Comparison of ENCODE assay signal across 1 cellular context in genomic region chr9:76458903-76459690, GRCh38.
TF ChIP-seq lines count a peak whose summit lies in the region.

TSS of gene GCNT1 (plus strand) at chr9:76459182. CDS start at chr9:76502382, 43,200 bp downstream.

TF ChIP-seq in HepG2, 621 proteins besides CTCF, POLR2A, EP300 and RAD21 (continued from another document and continues in another):
- TF ChIP-seq ZNF83 (CRISPR knock-in tag; IDR thresholded peaks at IDR 0.05; ENCODE audit: borderline replicate concordance) (no peak), ZNF546 (CRISPR knock-in tag; conservative IDR thresholded peaks at IDR 0.05) (no peak), TBP (CRISPR knock-in tag; IDR thresholded peaks at IDR 0.05) (no peak), ZNF790 (CRISPR knock-in tag; IDR thresholded peaks at IDR 0.05; ENCODE audit: borderline replicate concordance) (0 out of 2 replicates have a peak, but pooled peaks have one; percentile 31), SNRNP70 (IDR thresholded peaks at IDR 0.05; ENCODE audit: low read depth, low read length) (no peak), U2AF2 (IDR thresholded peaks at IDR 0.05; ENCODE audit: low read depth, low read length) (no peak), MYC (CRISPR knock-in tag; IDR thresholded peaks at IDR 0.05; ENCODE audit: borderline replicate concordance) (peak; percentile 55; the same call in 1 of the 2 replicates), CBX2 (IDR thresholded peaks at IDR 0.05; ENCODE audit: low read depth, low read length) (no peak), CBX2 (CRISPR knock-in tag; IDR thresholded peaks at IDR 0.05; ENCODE audit: low read depth) (0 out of 2 replicates have a peak, but pooled peaks have one; percentile 27), ZNF891 (CRISPR knock-in tag; IDR thresholded peaks at IDR 0.05) (no peak), ZNF331 (CRISPR knock-in tag; IDR thresholded peaks at IDR 0.05) (peak; percentile 78; the same call in 1 of the 2 replicates), ZNF18 (CRISPR knock-in tag; IDR thresholded peaks at IDR 0.05; ENCODE audit: insufficient replicate concordance) (peak; percentile 41), CCAR2 (optimal IDR thresholded peaks at IDR 0.05; ENCODE audit: low read depth, low read length) (no peak), ZNF557 (CRISPR knock-in tag; IDR thresholded peaks at IDR 0.05) (no peak), ZNF556 (CRISPR knock-in tag; IDR thresholded peaks at IDR 0.05; ENCODE audit: borderline replicate concordance) (no peak), TBL1XR1 (IDR thresholded peaks at IDR 0.05; ENCODE audit: borderline replicate concordance, low read length, partially characterized antibody) (no peak), NR1H2 (CRISPR knock-in tag; IDR thresholded peaks at IDR 0.05; ENCODE audit: borderline replicate concordance, low read depth) (no peak), ZNF362 (CRISPR knock-in tag; IDR thresholded peaks at IDR 0.05; ENCODE audit: borderline replicate concordance) (no peak)
- TF ChIP-seq, protein P1, sequence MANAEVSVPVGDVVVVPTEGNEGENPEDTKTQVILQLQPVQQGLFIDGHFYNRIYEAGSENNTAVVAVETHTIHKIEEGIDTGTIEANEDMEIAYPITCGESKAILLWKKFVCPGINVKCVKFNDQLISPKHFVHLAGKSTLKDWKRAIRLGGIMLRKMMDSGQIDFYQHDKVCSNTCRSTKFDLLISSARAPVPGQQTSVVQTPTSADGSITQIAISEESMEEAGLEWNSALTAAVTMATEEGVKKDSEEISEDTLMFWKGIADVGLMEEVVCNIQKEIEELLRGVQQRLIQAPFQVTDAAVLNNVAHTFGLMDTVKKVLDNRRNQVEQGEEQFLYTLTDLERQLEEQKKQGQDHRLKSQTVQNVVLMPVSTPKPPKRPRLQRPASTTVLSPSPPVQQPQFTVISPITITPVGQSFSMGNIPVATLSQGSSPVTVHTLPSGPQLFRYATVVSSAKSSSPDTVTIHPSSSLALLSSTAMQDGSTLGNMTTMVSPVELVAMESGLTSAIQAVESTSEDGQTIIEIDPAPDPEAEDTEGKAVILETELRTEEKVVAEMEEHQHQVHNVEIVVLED (CRISPR knock-in tag; IDR thresholded peaks at IDR 0.05; ENCODE audit: borderline replicate concordance), result 0 out of 2 replicates have a peak, but pooled peaks have one; percentile 24
- TF ChIP-seq, protein P2, sequence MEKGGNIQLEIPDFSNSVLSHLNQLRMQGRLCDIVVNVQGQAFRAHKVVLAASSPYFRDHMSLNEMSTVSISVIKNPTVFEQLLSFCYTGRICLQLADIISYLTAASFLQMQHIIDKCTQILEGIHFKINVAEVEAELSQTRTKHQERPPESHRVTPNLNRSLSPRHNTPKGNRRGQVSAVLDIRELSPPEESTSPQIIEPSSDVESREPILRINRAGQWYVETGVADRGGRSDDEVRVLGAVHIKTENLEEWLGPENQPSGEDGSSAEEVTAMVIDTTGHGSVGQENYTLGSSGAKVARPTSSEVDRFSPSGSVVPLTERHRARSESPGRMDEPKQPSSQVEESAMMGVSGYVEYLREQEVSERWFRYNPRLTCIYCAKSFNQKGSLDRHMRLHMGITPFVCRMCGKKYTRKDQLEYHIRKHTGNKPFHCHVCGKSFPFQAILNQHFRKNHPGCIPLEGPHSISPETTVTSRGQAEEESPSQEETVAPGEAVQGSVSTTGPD (CRISPR knock-in tag; IDR thresholded peaks at IDR 0.05), result no peak
- TF ChIP-seq, protein P3, sequence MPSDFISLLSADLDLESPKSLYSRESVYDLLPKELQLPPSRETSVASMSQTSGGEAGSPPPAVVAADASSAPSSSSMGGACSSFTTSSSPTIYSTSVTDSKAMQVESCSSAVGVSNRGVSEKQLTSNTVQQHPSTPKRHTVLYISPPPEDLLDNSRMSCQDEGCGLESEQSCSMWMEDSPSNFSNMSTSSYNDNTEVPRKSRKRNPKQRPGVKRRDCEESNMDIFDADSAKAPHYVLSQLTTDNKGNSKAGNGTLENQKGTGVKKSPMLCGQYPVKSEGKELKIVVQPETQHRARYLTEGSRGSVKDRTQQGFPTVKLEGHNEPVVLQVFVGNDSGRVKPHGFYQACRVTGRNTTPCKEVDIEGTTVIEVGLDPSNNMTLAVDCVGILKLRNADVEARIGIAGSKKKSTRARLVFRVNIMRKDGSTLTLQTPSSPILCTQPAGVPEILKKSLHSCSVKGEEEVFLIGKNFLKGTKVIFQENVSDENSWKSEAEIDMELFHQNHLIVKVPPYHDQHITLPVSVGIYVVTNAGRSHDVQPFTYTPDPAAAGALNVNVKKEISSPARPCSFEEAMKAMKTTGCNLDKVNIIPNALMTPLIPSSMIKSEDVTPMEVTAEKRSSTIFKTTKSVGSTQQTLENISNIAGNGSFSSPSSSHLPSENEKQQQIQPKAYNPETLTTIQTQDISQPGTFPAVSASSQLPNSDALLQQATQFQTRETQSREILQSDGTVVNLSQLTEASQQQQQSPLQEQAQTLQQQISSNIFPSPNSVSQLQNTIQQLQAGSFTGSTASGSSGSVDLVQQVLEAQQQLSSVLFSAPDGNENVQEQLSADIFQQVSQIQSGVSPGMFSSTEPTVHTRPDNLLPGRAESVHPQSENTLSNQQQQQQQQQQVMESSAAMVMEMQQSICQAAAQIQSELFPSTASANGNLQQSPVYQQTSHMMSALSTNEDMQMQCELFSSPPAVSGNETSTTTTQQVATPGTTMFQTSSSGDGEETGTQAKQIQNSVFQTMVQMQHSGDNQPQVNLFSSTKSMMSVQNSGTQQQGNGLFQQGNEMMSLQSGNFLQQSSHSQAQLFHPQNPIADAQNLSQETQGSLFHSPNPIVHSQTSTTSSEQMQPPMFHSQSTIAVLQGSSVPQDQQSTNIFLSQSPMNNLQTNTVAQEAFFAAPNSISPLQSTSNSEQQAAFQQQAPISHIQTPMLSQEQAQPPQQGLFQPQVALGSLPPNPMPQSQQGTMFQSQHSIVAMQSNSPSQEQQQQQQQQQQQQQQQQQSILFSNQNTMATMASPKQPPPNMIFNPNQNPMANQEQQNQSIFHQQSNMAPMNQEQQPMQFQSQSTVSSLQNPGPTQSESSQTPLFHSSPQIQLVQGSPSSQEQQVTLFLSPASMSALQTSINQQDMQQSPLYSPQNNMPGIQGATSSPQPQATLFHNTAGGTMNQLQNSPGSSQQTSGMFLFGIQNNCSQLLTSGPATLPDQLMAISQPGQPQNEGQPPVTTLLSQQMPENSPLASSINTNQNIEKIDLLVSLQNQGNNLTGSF (CRISPR knock-in tag; IDR thresholded peaks at IDR 0.05), result no peak
- TF ChIP-seq, protein P4, sequence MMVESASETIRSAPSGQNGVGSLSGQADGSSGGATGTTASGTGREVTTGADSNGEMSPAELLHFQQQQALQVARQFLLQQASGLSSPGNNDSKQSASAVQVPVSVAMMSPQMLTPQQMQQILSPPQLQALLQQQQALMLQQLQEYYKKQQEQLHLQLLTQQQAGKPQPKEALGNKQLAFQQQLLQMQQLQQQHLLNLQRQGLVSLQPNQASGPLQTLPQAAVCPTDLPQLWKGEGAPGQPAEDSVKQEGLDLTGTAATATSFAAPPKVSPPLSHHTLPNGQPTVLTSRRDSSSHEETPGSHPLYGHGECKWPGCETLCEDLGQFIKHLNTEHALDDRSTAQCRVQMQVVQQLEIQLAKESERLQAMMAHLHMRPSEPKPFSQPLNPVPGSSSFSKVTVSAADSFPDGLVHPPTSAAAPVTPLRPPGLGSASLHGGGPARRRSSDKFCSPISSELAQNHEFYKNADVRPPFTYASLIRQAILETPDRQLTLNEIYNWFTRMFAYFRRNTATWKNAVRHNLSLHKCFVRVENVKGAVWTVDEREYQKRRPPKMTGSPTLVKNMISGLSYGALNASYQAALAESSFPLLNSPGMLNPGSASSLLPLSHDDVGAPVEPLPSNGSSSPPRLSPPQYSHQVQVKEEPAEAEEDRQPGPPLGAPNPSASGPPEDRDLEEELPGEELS (CRISPR knock-in tag; IDR thresholded peaks at IDR 0.05), result no peak; the same call in 1 of the 2 replicates
- TF ChIP-seq, protein P5, sequence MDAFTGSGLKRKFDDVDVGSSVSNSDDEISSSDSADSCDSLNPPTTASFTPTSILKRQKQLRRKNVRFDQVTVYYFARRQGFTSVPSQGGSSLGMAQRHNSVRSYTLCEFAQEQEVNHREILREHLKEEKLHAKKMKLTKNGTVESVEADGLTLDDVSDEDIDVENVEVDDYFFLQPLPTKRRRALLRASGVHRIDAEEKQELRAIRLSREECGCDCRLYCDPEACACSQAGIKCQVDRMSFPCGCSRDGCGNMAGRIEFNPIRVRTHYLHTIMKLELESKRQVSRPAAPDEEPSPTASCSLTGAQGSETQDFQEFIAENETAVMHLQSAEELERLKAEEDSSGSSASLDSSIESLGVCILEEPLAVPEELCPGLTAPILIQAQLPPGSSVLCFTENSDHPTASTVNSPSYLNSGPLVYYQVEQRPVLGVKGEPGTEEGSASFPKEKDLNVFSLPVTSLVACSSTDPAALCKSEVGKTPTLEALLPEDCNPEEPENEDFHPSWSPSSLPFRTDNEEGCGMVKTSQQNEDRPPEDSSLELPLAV (CRISPR knock-in tag; conservative IDR thresholded peaks at IDR 0.05; ENCODE audit: low read depth), result no peak
- TF ChIP-seq, protein P6, sequence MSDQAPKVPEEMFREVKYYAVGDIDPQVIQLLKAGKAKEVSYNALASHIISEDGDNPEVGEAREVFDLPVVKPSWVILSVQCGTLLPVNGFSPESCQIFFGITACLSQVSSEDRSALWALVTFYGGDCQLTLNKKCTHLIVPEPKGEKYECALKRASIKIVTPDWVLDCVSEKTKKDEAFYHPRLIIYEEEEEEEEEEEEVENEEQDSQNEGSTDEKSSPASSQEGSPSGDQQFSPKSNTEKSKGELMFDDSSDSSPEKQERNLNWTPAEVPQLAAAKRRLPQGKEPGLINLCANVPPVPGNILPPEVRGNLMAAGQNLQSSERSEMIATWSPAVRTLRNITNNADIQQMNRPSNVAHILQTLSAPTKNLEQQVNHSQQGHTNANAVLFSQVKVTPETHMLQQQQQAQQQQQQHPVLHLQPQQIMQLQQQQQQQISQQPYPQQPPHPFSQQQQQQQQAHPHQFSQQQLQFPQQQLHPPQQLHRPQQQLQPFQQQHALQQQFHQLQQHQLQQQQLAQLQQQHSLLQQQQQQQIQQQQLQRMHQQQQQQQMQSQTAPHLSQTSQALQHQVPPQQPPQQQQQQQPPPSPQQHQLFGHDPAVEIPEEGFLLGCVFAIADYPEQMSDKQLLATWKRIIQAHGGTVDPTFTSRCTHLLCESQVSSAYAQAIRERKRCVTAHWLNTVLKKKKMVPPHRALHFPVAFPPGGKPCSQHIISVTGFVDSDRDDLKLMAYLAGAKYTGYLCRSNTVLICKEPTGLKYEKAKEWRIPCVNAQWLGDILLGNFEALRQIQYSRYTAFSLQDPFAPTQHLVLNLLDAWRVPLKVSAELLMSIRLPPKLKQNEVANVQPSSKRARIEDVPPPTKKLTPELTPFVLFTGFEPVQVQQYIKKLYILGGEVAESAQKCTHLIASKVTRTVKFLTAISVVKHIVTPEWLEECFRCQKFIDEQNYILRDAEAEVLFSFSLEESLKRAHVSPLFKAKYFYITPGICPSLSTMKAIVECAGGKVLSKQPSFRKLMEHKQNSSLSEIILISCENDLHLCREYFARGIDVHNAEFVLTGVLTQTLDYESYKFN (CRISPR knock-in tag; conservative IDR thresholded peaks at IDR 0.05), result 0 out of 2 replicates have a peak, but pooled peaks have one; percentile 17
